In the genomic region with DNA sequence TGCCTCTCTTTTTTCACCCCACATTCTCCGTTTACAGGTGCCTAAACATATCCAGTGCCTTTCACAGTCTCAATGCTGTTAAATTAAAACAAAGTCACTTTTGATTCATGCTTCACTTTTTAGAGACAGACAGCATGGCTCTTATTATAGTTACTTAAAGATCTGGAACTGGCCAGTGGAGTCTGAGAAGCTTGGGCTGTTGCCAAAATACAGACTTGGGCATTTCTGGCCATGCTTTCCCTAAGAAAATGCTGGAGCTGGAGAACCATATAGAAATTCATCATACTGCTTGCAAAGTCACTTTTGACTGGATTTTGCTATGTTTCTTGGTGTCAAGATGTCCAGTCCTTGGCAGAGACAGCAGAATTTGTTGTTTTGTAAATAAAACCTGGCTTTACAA, we compare ENCODE assay signal across 19 cellular contexts. TPM values are rescaled to one million over a fixed set of nuclear protein-coding genes. Genes with fewer than 3 reads are reported as not detected.
A peak's percentile ranks its signal among the peaks of the same experiment; 100 is the strongest.
DNase-seq lines count a peak whose midpoint lies in the region; ATAC-seq, FAIRE-seq and TF ChIP-seq lines count a peak whose summit lies in the region.
"Had no signal": no experiment of that assay in that cellular context is flagged by ENCODE, and none has a peak within 500 bp of the region (broad histone marks: within the 10 kb centered on the region; RNA-seq: fewer than 3 reads in every experiment).

No MANE protein-coding gene starts in this region.

- H3K9ac ChIP-seq in GM23248 (no peak overlapping the region), K562 (ENCODE audit: insufficient read depth in 1 of 2, low read depth in 2 of 2, low read length in 2 of 2) (no peak overlapping the region), neuronal stem cell (ENCODE audit: low read depth, low read length, poor library complexity) (no peak overlapping the region)

- no peak overlapping the region for H3K14ac ChIP-seq in neuronal stem cell (ENCODE audit: low read length)

- no peaks in the 10 kb centered on the region for H3K9me1 ChIP-seq in K562 (ENCODE audit: control insufficient read depth, insufficient read depth, low read length)

- in situ Hi-C loops in GM23248 (cut with MboI) = no loop called here
- in situ Hi-C loops in K562 (cut with MboI) = no loop called here

- no peak overlapping the region for H3K23ac ChIP-seq in neuronal stem cell (ENCODE audit: low read depth, low read length, poor library complexity)

- TF ChIP-seq POLR2A in K562 (conservative IDR thresholded peaks at IDR 0.05) = no peak

- FAIRE-seq in K562 (lab: Jason Lieb, UNC) = no peak
- no peak for FAIRE-seq in urothelium cell line (lab: Jason Lieb, UNC)

- H3K79me2 ChIP-seq in GM23248 (ENCODE audit: insufficient read depth) = no peaks in the 10 kb centered on the region
- H3K79me2 ChIP-seq in K562 (ENCODE audit: control insufficient read depth, insufficient read depth, low read length) = peaks cover 2% of the 10 kb centered on the region; the same call in 1 of the 3 replicates

- no peaks in the 10 kb centered on the region for H3K9me2 ChIP-seq in GM23248 (ENCODE audit: insufficient read depth)

- H4K20me1 ChIP-seq in GM23248 (ENCODE audit: insufficient read depth) = no peaks in the 10 kb centered on the region
- H4K20me1 ChIP-seq in K562 (replicated peaks; ENCODE audit: control insufficient read depth, insufficient read depth, low read length) = no peaks in the 10 kb centered on the region

- BruUV-seq in K562 (replicated peaks; lab: Mats Ljungman, UMichigan) = no TSS peak

- H3K4me2 ChIP-seq in GM23248 (ENCODE audit: unreplicated experiment) = no peak overlapping the region
- no peak overlapping the region for H3K4me2 ChIP-seq in K562 (ENCODE audit: insufficient read depth, low read length)
- H3K4me2 ChIP-seq in neuronal stem cell (ENCODE audit: insufficient read depth, low read length, poor library complexity, severe bottlenecking) = no peak overlapping the region

- H3K27ac ChIP-seq in GM23248 (no peak overlapping the region), K562 (ENCODE audit: extremely low read depth, low read depth, low read length) (no peak overlapping the region), neuronal stem cell (replicated peaks; ENCODE audit: low read length) (no peak overlapping the region)
- H3K27ac ChIP-seq: 22Rv1, upper lobe of right lung had no signal

- DNase-seq in DMS 273 (lab: John Stamatoyannopoulos, UW; ENCODE audit: unreplicated experiment) (peak; percentile 48), DMS 273 treated with DMSO at 0.1 percent for 48 hours (lab: John Stamatoyannopoulos, UW) (no peak), GM23248 (peak; percentile 32), K562 (ENCODE audit: extremely low read depth in 1 of 4, low spot score in 3 of 4) (no peak), neuronal stem cell (ENCODE audit: low spot score) (no peak), NOMO-1 (lab: John Stamatoyannopoulos, UW; ENCODE audit: unreplicated experiment in 2 of 2) (no peak), NCI-H1092 (lab: John Stamatoyannopoulos, UW) (no peak), urothelium cell line (ENCODE audit: low spot score) (no peak)
- DNase-seq: AML-193; Caco-2; effector CD8-positive, alpha-beta T cell; GOT3; NCI-H1105; NCI-H2081; stimulated activated naive B cell treated with anti-CD40 and anti-IgM and Interleukin-4, amounts not matched to agents 10 μg/mL and 1 μg/mL and 100 μg/mL, for 72 hours; upper lobe of right lung had no signal

- H3K9me3 ChIP-seq in GM23248 (ENCODE audit: low read depth) (no peaks in the 10 kb centered on the region), K562 (replicated peaks; ENCODE audit: control insufficient read depth, insufficient read depth, low read depth, low read length) (no peaks in the 10 kb centered on the region), neuronal stem cell (replicated peaks in 1 of 2; ENCODE audit: control insufficient read depth in 2 of 2, insufficient read depth in 1 of 2, low read depth in 1 of 2, low read length in 2 of 2) (peaks cover 0 to 4% of the 10 kb centered on the region in 2 donors)
- H3K9me3 ChIP-seq: Caco-2, upper lobe of right lung had no signal

- no peak overlapping the region for H4K91ac ChIP-seq in neuronal stem cell (ENCODE audit: low read depth, low read length, poor library complexity)

- H3K27me3 ChIP-seq in GM23248 (replicated peaks; ENCODE audit: insufficient read depth) (no peaks in the 10 kb centered on the region), K562 (ENCODE audit: control insufficient read depth in 2 of 2, insufficient read depth in 2 of 2, low read length in 2 of 2) (no peaks in the 10 kb centered on the region), neuronal stem cell (ENCODE audit: control insufficient read depth in 3 of 3, insufficient read depth in 3 of 3, low read depth in 1 of 3, low read length in 3 of 3) (peaks cover 0 to 35% (median 10%) of the 10 kb centered on the region in 3 experiments)
- H3K27me3 ChIP-seq: upper lobe of right lung had no signal

- no peak for TF ChIP-seq CTCF in K562 (IDR thresholded peaks at IDR 0.05 in 2 of 3, conservative IDR thresholded peaks at IDR 0.05 in 1 of 3; ENCODE audit: insufficient read depth in 2 of 3, low read depth in 1 of 3, low read length in 3 of 3)

- H3K4me1 ChIP-seq in GM23248 (ENCODE audit: insufficient read depth) (peaks cover 11% of the 10 kb centered on the region; the same call in 1 of the 2 replicates), K562 (replicated peaks in 1 of 2; ENCODE audit: control insufficient read depth in 2 of 2, insufficient read depth in 2 of 2, low read length in 2 of 2) (peaks cover 30 to 36% of the 10 kb centered on the region in 2 experiments), neuronal stem cell (ENCODE audit: control insufficient read depth in 2 of 2, insufficient read depth in 1 of 2, low read depth in 1 of 2, low read length in 2 of 2) (peaks cover 16 to 20% of the 10 kb centered on the region in 2 donors)

- WGBS in GM23248 (ENCODE audit: low coverage in 1 of 2, low lambda C conversion rate in 2 of 2, missing lambda C conversion rate in 2 of 2), 2 experiments = 96% methylated on average over 1 of the region's 1 CpG
- WGBS in K562 (ENCODE audit: insufficient coverage, low coverage, missing lambda C conversion rate) = 60% methylated on average over 1 of the region's 1 CpG
- no CpG with 5 or more reads among the region's 1 CpG for WGBS in neuronal stem cell (ENCODE audit: extremely low coverage in 2 of 2, insufficient read length in 2 of 2, insufficient replicate concordance in 1 of 2), 2 donors

- H3K36me3 ChIP-seq in GM23248 (ENCODE audit: low read depth) = no peaks in the 10 kb centered on the region
- no peaks in the 10 kb centered on the region; the same call in 2 of the 3 replicates for H3K36me3 ChIP-seq in K562 (ENCODE audit: control insufficient read depth, insufficient read depth, low read length)
- H3K36me3 ChIP-seq in neuronal stem cell (replicated peaks in 1 of 2; ENCODE audit: control insufficient read depth in 2 of 2, insufficient read depth in 2 of 2, low read length in 2 of 2) = no peaks in the 10 kb centered on the region
- H3K36me3 ChIP-seq: upper lobe of right lung had no signal

- no peak overlapping the region for H2BK5ac ChIP-seq in neuronal stem cell (ENCODE audit: low read length)

- no peak overlapping the region for H2BK12ac ChIP-seq in neuronal stem cell (ENCODE audit: low read length)

- no peaks in the 10 kb centered on the region for H3K79me1 ChIP-seq in neuronal stem cell (ENCODE audit: low read depth, low read length)

- no peak overlapping the region for H4K8ac ChIP-seq in neuronal stem cell (ENCODE audit: low read depth, low read length)

- H2AK5ac ChIP-seq in neuronal stem cell (ENCODE audit: low read depth, low read length) = no peak overlapping the region

- H3F3A ChIP-seq in GM23248 (ENCODE audit: insufficient read depth) = peaks cover 34% of the 10 kb centered on the region

- intact Hi-C loops in K562 (cut with micrococcal nuclease) = no loop called here

- no peak for TF ChIP-seq EP300 in K562 (IDR thresholded peaks at IDR 0.05; ENCODE audit: low read length)

- H3K4ac ChIP-seq in neuronal stem cell (ENCODE audit: low read length) = no peak overlapping the region

- no peak overlapping the region for H2BK15ac ChIP-seq in neuronal stem cell (ENCODE audit: low read length)

- no peak overlapping the region for H2BK120ac ChIP-seq in neuronal stem cell (ENCODE audit: low read depth, low read length)

- POLR2A ChIA-PET in K562 (lab: Yijun Ruan, JAX) = interaction anchor here (1.2 kb wide), 1 partner anchor 12 kb away, joined by 3 read pairs; no protein-coding TSS in a partner anchor

- TF ChIP-seq RAD21 in K562 (CRISPR knock-in tag; conservative IDR thresholded peaks at IDR 0.05 in 1 of 2, IDR thresholded peaks at IDR 0.05 in 1 of 2) = no peak

- CTCF ChIA-PET in K562 (lab: Yijun Ruan, JAX; ENCODE audit: low intra/inter-chr PET ratio) = no interaction called here

- no peak overlapping the region for H3K18ac ChIP-seq in neuronal stem cell (ENCODE audit: low read length)

- no peak overlapping the region for H3K4me3 ChIP-seq in GM23248
- no peak overlapping the region for H3K4me3 ChIP-seq in K562
- no peak overlapping the region for H3K4me3 ChIP-seq in neuronal stem cell (ENCODE audit: low read length in 2 of 2)
- H3K4me3 ChIP-seq: lung, upper lobe of right lung had no signal

- H2AFZ ChIP-seq in GM23248 = no peak overlapping the region
- H2AFZ ChIP-seq in K562 (ENCODE audit: low read depth, low read length) = no peak overlapping the region
- peak overlapping the region; percentile 54 for H2AFZ ChIP-seq in neuronal stem cell (ENCODE audit: low read length)

- no peak for ATAC-seq in K562
- ATAC-seq: sciatic nerve; stimulated activated naive B cell treated with anti-CD40 and anti-IgM and Interleukin-4, amounts not matched to agents 10 μg/mL and 1 μg/mL and 100 μg/mL, for 72 hours; upper lobe of right lung had no signal

RNA-seq across cellular contexts. Expression of gene GPR68, which starts 12.2 kb away (rescaled TPM):
- 8.6 and 10.6 TPM in 2 replicates for total RNA-seq in GM23248 (2014; rRNA removed; shearing (Covaris generic))
- polyA plus RNA-seq in GM23248 (2016; fragmentation: Nextera tagmentation; extraction: Ambion mirVana) (5.1 and 5.7 TPM in 2 replicates), K562 (2011; rRNA removed) (5.2 and 9.0 TPM in 2 replicates), K562 (2014; fragmentation: Illumina TruSeq; extraction: Trizol) (3.7 and 6.6 TPM in 2 replicates), K562 (2014; fragmentation: Nextera tagmentation; extraction: Ambion mirVana) (under 1 TPM; 0.41 to 0.53 TPM), K562 (2014; rRNA removed) (5.0 and 5.8 TPM in 2 replicates)
- 5.9 and 14.8 TPM in 2 replicates for total RNA-seq in K562 (2011; cell fraction: chromatin; rRNA removed; ENCODE audit: low replicate concordance)
- 11.4 and 16.2 TPM in 2 replicates for total RNA-seq in K562 (2011; cell fraction: nucleolus; rRNA removed)
- total RNA-seq in K562 (2011; cell fraction: nucleoplasm; rRNA removed) = 8.6 and 12.0 TPM in 2 replicates
- total RNA-seq in K562 (2014; rRNA removed) (7.4 and 7.9 TPM in 2 replicates), K562 (2014; rRNA removed; fragmentation: Illumina TruSeq; extraction: Trizol) (2.2 and 2.8 TPM in 2 replicates), K562 (2015; rRNA removed; fragmentation: Illumina TruSeq; extraction: Trizol) (2.4 and 2.7 TPM in 2 replicates), K562 (2021) (7.1 and 9.4 TPM in 2 replicates)
- polyA plus RNA-seq in K562 (2011; cell fraction: cytosol; rRNA removed) = 16.0 and 35.2 TPM in 2 replicates
- 6.6 and 8.3 TPM in 2 replicates for polyA plus RNA-seq in K562 (2011; cell fraction: nucleus; rRNA removed)
- polyA plus RNA-seq in K562 (2012) = 5.9 and 17.3 TPM in 2 replicates
- polyA minus RNA-seq in K562 (2011; rRNA and poly(A)+ RNA removed) = 5.1 and 6.3 TPM in 2 replicates
- polyA minus RNA-seq in K562 (2011; cell fraction: cytosol; rRNA and poly(A)+ RNA removed) = 8.9 and 9.6 TPM in 2 replicates
- polyA minus RNA-seq in K562 (2011; cell fraction: nucleus; rRNA and poly(A)+ RNA removed) = 2.2 and 3.7 TPM in 2 replicates
- polyA plus RNA-seq in neuronal stem cell (2013, experiment 1 of 2) = 0.70 TPM
- polyA plus RNA-seq in neuronal stem cell (2013, experiment 2 of 2) = 0.61 TPM

Comparison
In these comparisons a context has a peak if more than half of its experiments do, and no peak if none do; other contexts are left out.
1. DNase-seq: peak in DMS 273 (single experiment) and GM23248 (single experiment); none in DMS 273 treated with DMSO at 0.1 percent for 48 hours (single experiment), K562 (0 of 4), neuronal stem cell (single experiment), NOMO-1 (0 of 2), NCI-H1092 (single experiment) and urothelium cell line (single experiment).